In genomic region chr5:77302247-77302646, GRCh38 we compare ENCODE assay signal across 1 cellular context.
TF ChIP-seq lines count a peak whose summit lies in the region.

No MANE protein-coding gene starts in this region.

TF ChIP-seq in HepG2, 621 proteins besides CTCF, POLR2A, EP300 and RAD21 (continued from another document):
- TF ChIP-seq MLXIP (CRISPR knock-in tag; IDR thresholded peaks at IDR 0.05; ENCODE audit: borderline replicate concordance) (no peak), MEIS1 (CRISPR knock-in tag; IDR thresholded peaks at IDR 0.05; ENCODE audit: borderline replicate concordance) (no peak), DDIT3 (CRISPR knock-in tag; IDR thresholded peaks at IDR 0.05) (no peak), NR2F1 (CRISPR knock-in tag; IDR thresholded peaks at IDR 0.05) (no peak), ESRRA (CRISPR knock-in tag; IDR thresholded peaks at IDR 0.05; ENCODE audit: low read depth) (no peak), ATF7 (IDR thresholded peaks at IDR 0.05) (no peak), ATF7 (CRISPR knock-in tag; IDR thresholded peaks at IDR 0.05) (no peak)
